ENCODE assay signal across 17 cellular contexts in the genomic region with DNA sequence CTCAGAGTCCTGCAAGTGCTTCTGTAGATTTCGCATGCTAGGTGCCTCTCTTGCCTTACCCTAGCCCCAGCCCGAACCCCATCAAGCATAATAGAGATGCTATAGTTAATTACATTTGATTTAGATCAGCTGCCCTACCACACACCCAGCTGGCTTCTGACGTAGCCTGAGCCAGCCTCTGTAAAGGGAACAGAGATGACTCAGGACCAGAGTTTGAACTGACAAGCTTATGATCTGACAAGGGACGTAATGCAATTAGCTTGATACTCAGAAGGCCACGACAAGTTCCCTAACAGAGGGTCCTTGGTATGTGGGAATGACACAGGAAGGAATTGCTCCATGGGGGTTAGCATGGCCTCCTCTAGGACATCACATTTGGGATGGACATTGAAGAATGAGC.
"Had no signal": no experiment of that assay in that cellular context is flagged by ENCODE, and none has a peak within 500 bp of the region (broad histone marks: within the 10 kb centered on the region; RNA-seq: fewer than 3 reads in every experiment).

No MANE protein-coding gene starts in this region.

- H3K9ac ChIP-seq: KMS-11 had no signal

- DNase-seq: Kasumi-1, MM.1S, NCI-H1092 treated with DMSO at 0.1 percent for 48 hours, NCI-H146, NCI-H1694 treated with DMSO at 0.1 percent for 48 hours, NCI-H2029, NCI-H2081 treated with DMSO at 0.1 percent for 48 hours, NCI-H2171, NCI-H226, NCI-H446, NCI-H510A treated with DMSO at 0.1 percent for 48 hours, NCI-H526, RPMI8226, SHP77 had no signal

- H3K4me3 ChIP-seq: K562 had no signal

- H3K27ac ChIP-seq: HL-60, KMS-11 had no signal

- H3K4me2 ChIP-seq: KMS-11 had no signal
